ENCODE assay signal across 17 cellular contexts in genomic region chr18:4836146-4836545, GRCh38.
A peak's percentile ranks its signal among the peaks of the same experiment; 100 is the strongest.
DNase-seq lines count a peak whose midpoint lies in the region; TF ChIP-seq lines count a peak whose summit lies in the region.
"Had no signal": no experiment of that assay in that cellular context is flagged by ENCODE, and none has a peak within 500 bp of the region (broad histone marks: within the 10 kb centered on the region; RNA-seq: fewer than 3 reads in every experiment).

No MANE protein-coding gene starts in this region.

- peak; percentile 86 for DNase-seq in G401 (ENCODE audit: low spot score)
- peak; percentile 82 for DNase-seq in cerebellar cortex (ENCODE audit: low spot score)
- no peak for DNase-seq in mesothelial cell of epicardium (ENCODE audit: low spot score in 2 of 2, unreplicated experiment in 2 of 2)
- no peak for DNase-seq in NCI-H2107 (lab: John Stamatoyannopoulos, UW)
- no peak for DNase-seq in esophagus squamous epithelium (lab: John Stamatoyannopoulos, UW)
- DNase-seq: 8988T; ACHN; Caco-2; Calu3; CD4-positive, alpha-beta T cell; CD8-positive, alpha-beta T cell; DMS79 treated with DMSO at 0.1 percent for 48 hours; GDM1 had no signal

- no peaks in the 10 kb centered on the region for H3K4me1 Mint-ChIP-seq in mesothelial cell of epicardium
- H3K4me1 Mint-ChIP-seq: B cell had no signal

- H3K4me1 ChIP-seq in esophagus squamous epithelium, result no peaks in the 10 kb centered on the region
- H3K4me1 ChIP-seq: Caco-2 had no signal

- H3K36me3 ChIP-seq in esophagus squamous epithelium, result no peaks in the 10 kb centered on the region
- H3K36me3 ChIP-seq: BLaER1 treated with 17β-estradiol and CSF1 and Interleukin-3, amounts not matched to agents 10 nM and 100 nM had no signal

- H3K9me3 ChIP-seq in esophagus squamous epithelium, result no peaks in the 10 kb centered on the region
- H3K9me3 ChIP-seq: BLaER1 treated with 17β-estradiol and CSF1 and Interleukin-3, amounts not matched to agents 10 nM and 100 nM; Caco-2 had no signal

- H3K36me3 Mint-ChIP-seq in mesothelial cell of epicardium, result no peaks in the 10 kb centered on the region
- H3K36me3 Mint-ChIP-seq: CD8-positive, alpha-beta T cell had no signal

- TF ChIP-seq POLR2A in esophagus squamous epithelium (IDR thresholded peaks at IDR 0.05), result no peak

- intact Hi-C loops in esophagus squamous epithelium (cut with DNase I), result no loop called here

- H3K4me3 Mint-ChIP-seq in mesothelial cell of epicardium, result no peak overlapping the region
- H3K4me3 Mint-ChIP-seq: B cell; CD4-positive, alpha-beta T cell; CD8-positive, alpha-beta T cell had no signal

- H3K27me3 ChIP-seq in esophagus squamous epithelium, result no peaks in the 10 kb centered on the region
- H3K27me3 ChIP-seq: BLaER1 treated with 17β-estradiol and CSF1 and Interleukin-3, amounts not matched to agents 10 nM and 100 nM had no signal

- H3K27ac ChIP-seq in esophagus squamous epithelium, result no peak overlapping the region
- H3K27ac ChIP-seq: BLaER1 treated with 17β-estradiol and CSF1 and Interleukin-3, amounts not matched to agents 10 nM and 100 nM; C4-2B had no signal

- no peaks in the 10 kb centered on the region for H3K9me3 Mint-ChIP-seq in mesothelial cell of epicardium

- H3K4me3 ChIP-seq in esophagus squamous epithelium, result no peak overlapping the region
- H3K4me3 ChIP-seq: BLaER1 treated with 17β-estradiol and CSF1 and Interleukin-3, amounts not matched to agents 10 nM and 100 nM; GM12878 had no signal

- TF ChIP-seq CTCF in mesothelial cell of epicardium (IDR thresholded peaks at IDR 0.05; ENCODE audit: unreplicated experiment) (no peak), esophagus squamous epithelium (IDR thresholded peaks at IDR 0.05) (no peak)

- no peak overlapping the region for H3K27ac Mint-ChIP-seq in mesothelial cell of epicardium
- H3K27ac Mint-ChIP-seq: B cell; CD4-positive, alpha-beta T cell; CD8-positive, alpha-beta T cell had no signal

- in situ Hi-C loops in G401 (cut with HindIII; ENCODE audit: low sequenced_read_pairs), result no loop called here

- H3K27me3 Mint-ChIP-seq in mesothelial cell of epicardium (ENCODE audit: low read depth), result no peaks in the 10 kb centered on the region
- H3K27me3 Mint-ChIP-seq: B cell; CD4-positive, alpha-beta T cell had no signal

- 50 to 70% methylated on average over 1 of the region's 1 CpG for WGBS in esophagus squamous epithelium, 2 donors

Comparison
In these comparisons a context has a peak if more than half of its experiments do, and no peak if none do; other contexts are left out.
1. DNase-seq: peak in G401 (single experiment) and cerebellar cortex (single experiment); none in mesothelial cell of epicardium (0 of 2), NCI-H2107 (single experiment) and esophagus squamous epithelium (single experiment).